ENCODE assay signal across 7 cellular contexts in the genomic region with DNA sequence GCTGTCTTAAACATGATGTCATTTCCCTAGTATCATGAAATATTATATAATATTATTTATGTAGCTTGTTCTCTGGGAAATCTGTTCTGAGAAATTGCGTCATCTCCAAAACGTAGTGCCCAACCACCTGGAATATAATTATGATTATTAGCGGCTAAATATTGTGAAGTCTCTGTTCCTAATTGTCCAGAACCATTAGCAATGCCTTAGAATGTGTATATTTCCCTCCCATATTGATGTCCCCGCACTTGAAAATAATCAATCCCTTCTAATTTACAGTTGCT. TPM values are rescaled to one million over a fixed set of nuclear protein-coding genes. Genes with fewer than 3 reads are reported as not detected.
"Had no signal": no experiment of that assay in that cellular context is flagged by ENCODE, and none has a peak within 500 bp of the region (broad histone marks: within the 10 kb centered on the region; RNA-seq: fewer than 3 reads in every experiment).

No MANE protein-coding gene starts in this region.

- FAIRE-seq: HTR-8/SVneo, K562 had no signal

- H3K27ac ChIP-seq: HL-60, KMS-11 had no signal

- H3K4me3 Mint-ChIP-seq: IgD-negative memory B cell had no signal

- H3K4me2 ChIP-seq: KMS-11 had no signal

- H3K27ac Mint-ChIP-seq: IgD-negative memory B cell had no signal

- H3K4me3 ChIP-seq: K562 had no signal

- H3K9ac ChIP-seq: KMS-11 had no signal

RNA-seq across cellular contexts. Expression of a gene that starts 54.4 kb away (rescaled TPM):
- total RNA-seq: HT-29, HT1080, K562 had no signal
- polyA plus RNA-seq: IgD-negative memory B cell, K562 had no signal
